3 cellular contexts compared by ENCODE assay signal in the genomic region with DNA sequence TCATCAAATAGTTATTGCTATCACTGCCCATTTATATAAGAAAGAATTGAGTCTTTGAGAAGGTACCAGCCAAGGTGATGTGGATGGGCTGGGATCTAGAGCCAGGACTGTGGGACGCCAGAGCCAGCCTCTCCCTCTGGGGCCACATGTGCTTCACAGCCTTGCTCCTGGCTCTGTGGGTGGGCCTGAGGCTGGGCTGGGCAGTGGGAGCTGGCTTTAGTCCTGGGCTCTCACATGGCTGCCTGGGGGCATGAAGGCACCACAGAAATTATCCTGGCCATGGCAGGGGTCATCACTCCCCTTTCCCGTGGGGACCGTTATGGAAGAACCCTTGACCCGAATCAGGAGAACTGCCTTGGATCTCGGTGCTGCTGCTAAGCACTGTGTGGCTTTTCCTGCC.
"Had no signal": no experiment of that assay in that cellular context is flagged by ENCODE, and none has a peak within 500 bp of the region (broad histone marks: within the 10 kb centered on the region; RNA-seq: fewer than 3 reads in every experiment).

No MANE protein-coding gene starts in this region.

- H3K4me3 ChIP-seq: GM12878 had no signal

- ATAC-seq: GM12878 had no signal

- DNase-seq: GDM1, GF-D8 had no signal
